ENCODE assay signal across 8 cellular contexts in genomic region chr5:10306806-10307205, GRCh38.
DNase-seq lines count a peak whose midpoint lies in the region; ATAC-seq lines count a peak whose summit lies in the region.

No MANE protein-coding gene starts in this region.

- H3K4me1 ChIP-seq in endocrine pancreas (ENCODE audit: control insufficient read depth, insufficient read depth, low read length) (no peaks in the 10 kb centered on the region), neuron (ENCODE audit: insufficient read depth, low read length) (peaks cover 2% of the 10 kb centered on the region)

- ATAC-seq in GM18519 (IDR thresholded peaks at IDR 0.05; ENCODE audit: low FRiP score, unreplicated experiment) (no peak), GM18870 (IDR thresholded peaks at IDR 0.05; ENCODE audit: unreplicated experiment) (no peak), GM21526 (IDR thresholded peaks at IDR 0.05; ENCODE audit: low FRiP score, unreplicated experiment) (no peak)

- H3K36me3 ChIP-seq in endocrine pancreas (ENCODE audit: control insufficient read depth, insufficient read depth, low read length) (no peaks in the 10 kb centered on the region), neuron (ENCODE audit: insufficient read depth, low read length) (no peaks in the 10 kb centered on the region)

- no peaks in the 10 kb centered on the region for H3K9me3 ChIP-seq in endocrine pancreas (ENCODE audit: control insufficient read depth, low read length)
- no peaks in the 10 kb centered on the region for H3K9me3 ChIP-seq in neuron (ENCODE audit: low read length)

- no peak overlapping the region for H3K9ac ChIP-seq in endocrine pancreas (ENCODE audit: control insufficient read depth, insufficient read depth, low read length)

- H3K4me3 ChIP-seq in endocrine pancreas (ENCODE audit: control insufficient read depth, insufficient read depth, low read length), result peak overlapping the region; percentile 41
- peak overlapping the region; percentile 50 for H3K4me3 ChIP-seq in neuron (ENCODE audit: low read length)

- peak overlapping the region; percentile 49 for H2AFZ ChIP-seq in neuron (ENCODE audit: low read depth, low read length)

- DNase-seq in COR-L47 (lab: John Stamatoyannopoulos, UW) (peak; percentile 24), NCI-H2227 treated with DMSO at 0.1 percent for 48 hours (lab: John Stamatoyannopoulos, UW) (peak; percentile 44)
- no peak for DNase-seq in activated CD4-positive, alpha-beta T cell treated with anti-CD3 and anti-CD28 coated beads, Interleukin-2, amount 50 U/mL, for 1 hour

- H3K27me3 ChIP-seq in endocrine pancreas (ENCODE audit: control insufficient read depth, insufficient read depth, low read length) (no peaks in the 10 kb centered on the region), neuron (ENCODE audit: insufficient read depth, low read length) (no peaks in the 10 kb centered on the region)
